ENCODE assay signal across 1 cellular context in the genomic region with DNA sequence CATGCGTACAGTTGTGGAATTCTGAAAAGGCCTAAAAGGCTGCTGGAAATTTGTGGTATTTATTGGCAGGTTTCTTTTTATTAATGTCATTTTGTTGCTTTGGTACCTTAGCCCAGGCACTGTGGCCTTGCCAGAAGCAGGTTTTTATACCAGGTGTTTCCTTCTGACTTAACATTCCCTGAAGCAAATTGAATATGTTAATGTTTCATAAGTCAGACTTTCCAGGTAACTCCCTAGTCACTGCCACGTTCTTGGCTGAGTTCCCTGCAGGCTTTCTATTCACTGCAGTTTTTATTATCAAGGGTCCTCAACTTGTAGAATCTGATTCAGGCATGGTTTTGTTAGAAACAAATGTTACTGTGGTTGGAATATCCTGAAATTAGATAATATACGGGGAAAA.
TF ChIP-seq lines count a peak whose summit lies in the region.

No MANE protein-coding gene starts in this region.

TF ChIP-seq in WTC11, 78 proteins besides CTCF, POLR2A, EP300 and RAD21 (continued from another document):
- TF ChIP-seq ZNF219 (CRISPR knock-in tag; IDR thresholded peaks at IDR 0.05; ENCODE audit: borderline replicate concordance) (no peak), NFE2L1 (CRISPR knock-in tag; IDR thresholded peaks at IDR 0.05) (no peak), JUN (CRISPR knock-in tag; IDR thresholded peaks at IDR 0.05) (no peak), NR2C2 (CRISPR knock-in tag; IDR thresholded peaks at IDR 0.05) (no peak)
- TF ChIP-seq, protein P1, sequence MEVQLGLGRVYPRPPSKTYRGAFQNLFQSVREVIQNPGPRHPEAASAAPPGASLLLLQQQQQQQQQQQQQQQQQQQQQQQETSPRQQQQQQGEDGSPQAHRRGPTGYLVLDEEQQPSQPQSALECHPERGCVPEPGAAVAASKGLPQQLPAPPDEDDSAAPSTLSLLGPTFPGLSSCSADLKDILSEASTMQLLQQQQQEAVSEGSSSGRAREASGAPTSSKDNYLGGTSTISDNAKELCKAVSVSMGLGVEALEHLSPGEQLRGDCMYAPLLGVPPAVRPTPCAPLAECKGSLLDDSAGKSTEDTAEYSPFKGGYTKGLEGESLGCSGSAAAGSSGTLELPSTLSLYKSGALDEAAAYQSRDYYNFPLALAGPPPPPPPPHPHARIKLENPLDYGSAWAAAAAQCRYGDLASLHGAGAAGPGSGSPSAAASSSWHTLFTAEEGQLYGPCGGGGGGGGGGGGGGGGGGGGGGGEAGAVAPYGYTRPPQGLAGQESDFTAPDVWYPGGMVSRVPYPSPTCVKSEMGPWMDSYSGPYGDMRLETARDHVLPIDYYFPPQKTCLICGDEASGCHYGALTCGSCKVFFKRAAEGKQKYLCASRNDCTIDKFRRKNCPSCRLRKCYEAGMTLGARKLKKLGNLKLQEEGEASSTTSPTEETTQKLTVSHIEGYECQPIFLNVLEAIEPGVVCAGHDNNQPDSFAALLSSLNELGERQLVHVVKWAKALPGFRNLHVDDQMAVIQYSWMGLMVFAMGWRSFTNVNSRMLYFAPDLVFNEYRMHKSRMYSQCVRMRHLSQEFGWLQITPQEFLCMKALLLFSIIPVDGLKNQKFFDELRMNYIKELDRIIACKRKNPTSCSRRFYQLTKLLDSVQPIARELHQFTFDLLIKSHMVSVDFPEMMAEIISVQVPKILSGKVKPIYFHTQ (CRISPR knock-in tag; IDR thresholded peaks at IDR 0.05) = no peak
- TF ChIP-seq, protein P2, sequence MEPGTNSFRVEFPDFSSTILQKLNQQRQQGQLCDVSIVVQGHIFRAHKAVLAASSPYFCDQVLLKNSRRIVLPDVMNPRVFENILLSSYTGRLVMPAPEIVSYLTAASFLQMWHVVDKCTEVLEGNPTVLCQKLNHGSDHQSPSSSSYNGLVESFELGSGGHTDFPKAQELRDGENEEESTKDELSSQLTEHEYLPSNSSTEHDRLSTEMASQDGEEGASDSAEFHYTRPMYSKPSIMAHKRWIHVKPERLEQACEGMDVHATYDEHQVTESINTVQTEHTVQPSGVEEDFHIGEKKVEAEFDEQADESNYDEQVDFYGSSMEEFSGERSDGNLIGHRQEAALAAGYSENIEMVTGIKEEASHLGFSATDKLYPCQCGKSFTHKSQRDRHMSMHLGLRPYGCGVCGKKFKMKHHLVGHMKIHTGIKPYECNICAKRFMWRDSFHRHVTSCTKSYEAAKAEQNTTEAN (CRISPR knock-in tag; IDR thresholded peaks at IDR 0.05) = no peak
TF ChIP-seq in WTC11: peak in this region for 0.
